In the genomic region with DNA sequence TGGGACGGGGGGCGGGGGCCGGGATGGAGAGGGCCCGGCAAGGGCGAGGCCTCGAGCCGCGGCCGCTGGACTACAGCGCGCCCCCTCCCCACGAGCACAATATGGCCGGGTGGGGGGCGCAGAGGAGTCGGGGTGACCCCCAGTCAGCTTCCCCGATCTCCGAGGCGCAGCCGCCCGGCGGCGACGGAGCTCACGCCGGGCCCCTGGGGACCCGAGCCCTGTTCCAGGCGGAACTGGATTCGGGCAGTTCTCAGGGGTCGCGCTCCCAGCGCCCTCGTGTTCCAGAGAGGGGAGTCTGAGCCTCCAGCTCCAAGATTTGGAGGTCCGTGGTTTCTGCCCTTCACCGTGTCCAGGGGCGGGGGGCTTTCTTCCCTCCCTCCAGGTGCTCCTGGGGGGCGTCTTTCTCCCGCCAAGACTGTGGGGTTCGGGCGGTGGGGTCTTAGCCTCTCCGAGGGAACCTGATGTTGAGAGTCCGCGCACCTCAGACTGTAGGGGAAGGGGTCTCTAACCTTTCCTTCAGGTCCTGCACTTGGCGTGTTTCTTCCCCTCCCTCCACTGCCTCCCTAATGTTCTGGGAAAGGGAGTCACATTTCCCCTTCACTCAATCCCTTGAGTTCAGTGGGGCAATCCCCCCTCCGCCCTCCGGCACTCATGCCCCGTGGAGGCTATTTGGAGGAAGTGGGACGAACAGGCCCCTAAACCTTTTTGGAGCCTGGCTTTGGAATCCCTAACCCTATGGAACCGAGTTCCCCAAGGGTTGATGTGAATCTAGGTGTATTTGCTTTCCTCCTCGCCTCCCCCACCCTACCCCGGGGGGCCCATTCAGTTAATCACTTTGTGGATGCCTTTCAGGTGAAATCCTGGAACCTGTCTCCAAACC, we compare ENCODE assay signal across 9 cellular contexts. TPM values are rescaled to one million over a fixed set of nuclear protein-coding genes. Genes with fewer than 3 reads are reported as not detected.
DNase-seq lines count a peak whose midpoint lies in the region; ATAC-seq and TF ChIP-seq lines count a peak whose summit lies in the region.
"Had no signal": no experiment of that assay in that cellular context is flagged by ENCODE, and none has a peak within 500 bp of the region (broad histone marks: within the 10 kb centered on the region; RNA-seq: fewer than 3 reads in every experiment).

No MANE protein-coding gene starts in this region.

- ATAC-seq in DND-41 (ENCODE audit: insufficient read depth, low read depth), result peak; percentile 47
- ATAC-seq in HG03521 (IDR thresholded peaks at IDR 0.05; ENCODE audit: unreplicated experiment), result peak; percentile 17
- ATAC-seq in activated T-cell treated with anti-CD3 and anti-CD28 coated beads, Interleukin-2, amount 50 U/mL, for 4 hours, result peak; percentile 10 to 12
- ATAC-seq in HG03108 (IDR thresholded peaks at IDR 0.05; ENCODE audit: unreplicated experiment), result no peak

- peak overlapping the region; percentile 98 for H3K4me2 ChIP-seq in DND-41 (ENCODE audit: insufficient read depth, low read length)

- H4K20me1 ChIP-seq in DND-41 (ENCODE audit: insufficient read depth, low read length), result 0 out of 2 replicates have a peak, but pooled peaks cover 5% of the 10 kb centered on the region

- H3K9me3 Mint-ChIP-seq in activated T-cell treated with anti-CD3 and anti-CD28 coated beads, Interleukin-2, amount 50 U/mL, for 4 hours, result no peaks in the 10 kb centered on the region

- peak overlapping the region; percentile 96 for H3K9ac ChIP-seq in DND-41 (ENCODE audit: low read depth, low read length)

- peak overlapping the region; percentile 90 for H2AFZ ChIP-seq in DND-41 (ENCODE audit: low read depth, low read length)

- H3K79me2 ChIP-seq in DND-41 (ENCODE audit: insufficient read depth, low read length), result peaks cover 53% of the 10 kb centered on the region

- no peaks in the 10 kb centered on the region for H3K9me3 ChIP-seq in DND-41 (ENCODE audit: insufficient read depth, low read length, severe bottlenecking)

- intact Hi-C loops in cardiac septum (cut with DNase I) (no loop called here), posterior vena cava (cut with DNase I) (no loop called here)

- peaks cover 38% of the 10 kb centered on the region for H3K4me1 ChIP-seq in DND-41 (ENCODE audit: insufficient read depth, low read length)

- H3K4me3 ChIP-seq in DND-41 (ENCODE audit: low read depth in 1 of 2, low read length in 2 of 2), result peak overlapping the region; percentile 87 to 92

- H3K27ac ChIP-seq in DND-41 (ENCODE audit: low read length), result peak overlapping the region; percentile 77

- peaks cover 9% of the 10 kb centered on the region for H3K27me3 Mint-ChIP-seq in activated T-cell treated with anti-CD3 and anti-CD28 coated beads, Interleukin-2, amount 50 U/mL, for 4 hours (ENCODE audit: low read depth)

- no peaks in the 10 kb centered on the region; the same call in 1 of the 2 replicates for H3K36me3 ChIP-seq in DND-41 (ENCODE audit: insufficient read depth, low read length)

- TF ChIP-seq CTCF in DND-41 (IDR thresholded peaks at IDR 0.05; ENCODE audit: borderline replicate concordance, extremely low read depth, low read length, poor library complexity, severe bottlenecking) (no peak), GM10266 (IDR thresholded peaks at IDR 0.05; ENCODE audit: control insufficient read depth, insufficient read depth, low read depth, missing control alignments) (no peak)

- peaks cover 23% of the 10 kb centered on the region for H3K27me3 ChIP-seq in DND-41 (ENCODE audit: insufficient read depth, low read length, poor library complexity)

- peak overlapping the region; percentile 78 for H3K4me3 Mint-ChIP-seq in activated T-cell treated with anti-CD3 and anti-CD28 coated beads, Interleukin-2, amount 50 U/mL, for 4 hours

- H3K4me1 Mint-ChIP-seq in activated T-cell treated with anti-CD3 and anti-CD28 coated beads, Interleukin-2, amount 50 U/mL, for 4 hours (ENCODE audit: low read depth), result peaks cover 39% of the 10 kb centered on the region

- H3K36me3 Mint-ChIP-seq in activated T-cell treated with anti-CD3 and anti-CD28 coated beads, Interleukin-2, amount 50 U/mL, for 4 hours (ENCODE audit: insufficient read depth), result no peaks in the 10 kb centered on the region

- peak; percentile 35 for DNase-seq in DND-41
- DNase-seq in activated T-cell treated with anti-CD3 and anti-CD28 coated beads, Interleukin-2, amount 50 U/mL, for 4 hours, result peak; percentile 9
- DNase-seq in cardiac septum (ENCODE audit: low spot score), result peak; percentile 79
- DNase-seq in posterior vena cava (ENCODE audit: low spot score), result peak; percentile 87
- no peak for DNase-seq in GM10266 (ENCODE audit: extremely low spot score)
- no peak for DNase-seq in medulla oblongata (ENCODE audit: extremely low spot score)

RNA-seq across cellular contexts. Expression of gene ACVR1B, which starts 0.6 kb away (rescaled TPM):
- 10 to 100 TPM in 2 of 3 donors, 1 to 10 TPM in 1; 9.8 to 13.3 (median 11.6) TPM for total RNA-seq in activated T-cell treated with anti-CD3 and anti-CD28 coated beads, Interleukin-2, amount 50 U/mL, for 4 hours
- total RNA-seq in cardiac septum, result 9.3 TPM
- total RNA-seq in posterior vena cava, result 10 to 100 TPM; 20.0 to 22.4 TPM

RNA-seq across cellular contexts. Expression of gene ACVRL1, which starts 44.8 kb away (rescaled TPM):
- total RNA-seq in activated T-cell treated with anti-CD3 and anti-CD28 coated beads, Interleukin-2, amount 50 U/mL, for 4 hours, result under 1 TPM in 2 of 3 donors, not detected in 1; 0.08 to 0.29 TPM
- total RNA-seq in cardiac septum (31.1 TPM), posterior vena cava (10 to 100 TPM; 74.4 to 95.7 TPM)
- total RNA-seq: SK-MEL-5 had no signal

RNA-seq across cellular contexts. Expression of gene TAMALIN, which starts 54.7 kb away (rescaled TPM):
- total RNA-seq in activated T-cell treated with anti-CD3 and anti-CD28 coated beads, Interleukin-2, amount 50 U/mL, for 4 hours, result 10 to 100 TPM; 13.5 to 16.5 (median 15.3) TPM
- total RNA-seq in cardiac septum (27.5 TPM), posterior vena cava (10 to 100 TPM; 38.0 to 50.6 TPM)

Comparison
In these comparisons a context has a peak if more than half of its experiments do, and no peak if none do; other contexts are left out.
1. DNase-seq: peak in DND-41 (single experiment), activated T-cell treated with anti-CD3 and anti-CD28 coated beads, Interleukin-2, amount 50 U/mL, for 4 hours (single experiment), cardiac septum (single experiment) and posterior vena cava (single experiment); none in GM10266 (single experiment) and medulla oblongata (single experiment).
2. RNA of gene ACVRL1, which starts 44.8 kb away (total RNA-seq): 74.4 to 95.7 TPM in posterior vena cava and 31.1 TPM in cardiac septum (single experiment); 0.08 to 0.29 TPM in activated T-cell treated with anti-CD3 and anti-CD28 coated beads, Interleukin-2, amount 50 U/mL, for 4 hours; every median in the first group is over 10 times any median in the second.